Comparison of ENCODE assay signal across 6 cellular contexts in the genomic region with DNA sequence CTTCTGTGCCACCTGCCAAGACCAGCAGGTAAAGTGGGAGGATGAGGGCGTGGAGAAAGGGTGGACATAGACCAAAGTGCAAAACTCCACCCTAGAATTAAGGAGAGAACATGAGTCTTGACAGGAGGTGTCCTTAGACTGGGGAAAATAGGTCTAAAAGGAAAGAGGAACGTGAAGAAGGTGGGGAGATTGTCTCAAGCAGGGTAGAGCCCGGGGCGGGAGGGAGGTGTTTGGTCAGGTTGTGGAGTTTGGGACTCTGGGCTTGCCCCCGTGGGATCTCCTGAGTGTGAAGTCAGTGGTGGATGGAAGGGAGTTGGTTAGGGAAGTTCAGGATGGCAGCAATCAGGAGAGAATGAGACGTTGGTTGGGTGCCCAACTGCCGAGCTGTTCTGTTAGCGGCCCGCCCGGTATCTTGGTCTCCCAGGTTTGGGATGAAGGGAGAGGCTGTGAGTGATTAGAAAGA. TPM values are rescaled to one million over a fixed set of nuclear protein-coding genes. Genes with fewer than 3 reads are reported as not detected.
DNase-seq lines count a peak whose midpoint lies in the region; ATAC-seq and TF ChIP-seq lines count a peak whose summit lies in the region.

No MANE protein-coding gene starts in this region.

- no peaks in the 10 kb centered on the region for H3K27me3 ChIP-seq in heart right ventricle

- H3K9me3 ChIP-seq in heart right ventricle = no peaks in the 10 kb centered on the region

- peak overlapping the region; percentile 97 for H3K4me3 Mint-ChIP-seq in type B pancreatic cell

- peak; percentile 73 for DNase-seq in Right ventricle myocardium inferior (ENCODE audit: missing footprints)
- DNase-seq in cardiac septum (ENCODE audit: low spot score) = no peak
- no peak for DNase-seq in heart right ventricle
- no peak for DNase-seq in type B pancreatic cell (ENCODE audit: extremely low spot score, unreplicated experiment)

- no peaks in the 10 kb centered on the region for H3K36me3 ChIP-seq in heart right ventricle

- peaks cover 0 to 69% (median 28%) of the 10 kb centered on the region in 9 donors for H3K4me1 ChIP-seq in heart right ventricle

- peak overlapping the region; percentile 30 to 83 (median 76) for H3K4me3 ChIP-seq in heart right ventricle

- WGBS in heart right ventricle, 2 donors = 19% methylated on average over 10 of the region's 10 CpGs

- peak overlapping the region; percentile 97 for H3K27ac Mint-ChIP-seq in type B pancreatic cell

- no peaks in the 10 kb centered on the region for H3K9me3 Mint-ChIP-seq in type B pancreatic cell

- peaks cover 22% of the 10 kb centered on the region for H3K4me1 Mint-ChIP-seq in type B pancreatic cell (ENCODE audit: unreplicated experiment)

- H3K27me3 Mint-ChIP-seq in type B pancreatic cell = peaks cover 38% of the 10 kb centered on the region

- no peak for TF ChIP-seq CTCF in heart right ventricle (IDR thresholded peaks at IDR 0.05)
- TF ChIP-seq CTCF in type B pancreatic cell (conservative IDR thresholded peaks at IDR 0.05) = no peak

- ATAC-seq in Right ventricle myocardium inferior (no peak), heart right ventricle (no peak), GM19463 (IDR thresholded peaks at IDR 0.05; ENCODE audit: unreplicated experiment) (no peak), GM19395 (IDR thresholded peaks at IDR 0.05; ENCODE audit: unreplicated experiment) (no peak)

- H3K27ac ChIP-seq in heart right ventricle = peak overlapping the region; percentile 34 to 99 (median 74)

- peaks cover 4% of the 10 kb centered on the region for H3K36me3 Mint-ChIP-seq in type B pancreatic cell

- intact Hi-C loops in Right ventricle myocardium inferior (cut with DNase I) (no loop called here), cardiac septum (cut with DNase I) (no loop called here), heart right ventricle (cut with DNase I) (loop anchor here in 6 of 10 donors (2.0 to 10.0 kb wide), 7 partner anchors 97 to 197 kb away; a partner anchor contains a TSS)

RNA-seq across cellular contexts. Expression of a gene that starts 0.4 kb away (rescaled TPM):
- 8.1 TPM for total RNA-seq in Right ventricle myocardium inferior
- total RNA-seq in cardiac septum = 9.7 TPM
- 10 to 100 TPM in 3 of 10 donors, 1 to 10 TPM in 7; 4.6 to 15.5 (median 7.0) TPM for total RNA-seq in heart right ventricle
- polyA plus RNA-seq in heart right ventricle = 10 to 100 TPM in 1 of 2 donors, 1 to 10 TPM in 1; 6.4 to 17.3 TPM
- total RNA-seq in type B pancreatic cell (ENCODE audit: low replicate concordance) = 28.6 and 46.6 TPM in 2 replicates

RNA-seq across cellular contexts. Expression of a gene that starts 3.7 kb away (rescaled TPM):
- total RNA-seq in Right ventricle myocardium inferior (19.1 TPM), cardiac septum (13.5 TPM), heart right ventricle (10 to 100 TPM; 10.9 to 19.6 (median 16.7) TPM), type B pancreatic cell (ENCODE audit: low replicate concordance) (28.0 and 33.7 TPM in 2 replicates)
- polyA plus RNA-seq in heart right ventricle = 10 to 100 TPM; 20.4 to 48.6 TPM

RNA-seq across cellular contexts. Expression of a gene that starts 34.5 kb away (rescaled TPM):
- total RNA-seq in Right ventricle myocardium inferior (not detected), cardiac septum (0.75 TPM), heart right ventricle (1 to 10 TPM in 2 of 10 donors, under 1 TPM in 8; 0.26 to 1.3 (median 0.58) TPM), type B pancreatic cell (ENCODE audit: low replicate concordance) (1.4 and 136 TPM in 2 replicates)
- polyA plus RNA-seq in heart right ventricle = under 1 TPM; 0.49 to 0.66 TPM

RNA-seq across cellular contexts. Expression of a gene that starts 35.3 kb away (rescaled TPM):
- total RNA-seq in Right ventricle myocardium inferior (11.6 TPM), cardiac septum (9.1 TPM), heart right ventricle (10 to 100 TPM in 4 of 10 donors, 1 to 10 TPM in 6; 5.1 to 15.2 (median 8.4) TPM), type B pancreatic cell (ENCODE audit: low replicate concordance) (52.8 and 82.8 TPM in 2 replicates)
- polyA plus RNA-seq in heart right ventricle = 10 to 100 TPM in 1 of 2 donors, 1 to 10 TPM in 1; 6.9 to 18.4 TPM

RNA-seq across cellular contexts. Expression of a gene that starts 42.5 kb away (rescaled TPM):
- total RNA-seq in Right ventricle myocardium inferior (113 TPM), cardiac septum (108 TPM), heart right ventricle (100 to 1,000 TPM; 107 to 137 (median 122) TPM), type B pancreatic cell (ENCODE audit: low replicate concordance) (105 and 131 TPM in 2 replicates)
- polyA plus RNA-seq in heart right ventricle = 10 to 100 TPM; 35.3 to 62.4 TPM

Comparison
In these comparisons a context has a peak if more than half of its experiments do, and no peak if none do; other contexts are left out.
1. intact Hi-C loops: an anchor here in heart right ventricle (2.0 to 10.0 kb wide); none called in Right ventricle myocardium inferior and cardiac septum.